In genomic region chr9:111036068-111036789, GRCh38 we compare ENCODE assay signal across 10 cellular contexts. TPM values are rescaled to one million over a fixed set of nuclear protein-coding genes. Genes with fewer than 3 reads are reported as not detected.
DNase-seq lines count a peak whose midpoint lies in the region; ATAC-seq and TF ChIP-seq lines count a peak whose summit lies in the region.
"Had no signal": no experiment of that assay in that cellular context is flagged by ENCODE, and none has a peak within 500 bp of the region (broad histone marks: within the 10 kb centered on the region; RNA-seq: fewer than 3 reads in every experiment).

No MANE protein-coding gene starts in this region.

- CTCF ChIA-PET in activated CD8-positive, alpha-beta memory T cell treated with anti-CD3 and anti-CD28 coated beads, Interleukin-2, amount 10 ng/mL, durations not matched to agents 7 days and 5 days (lab: Charles Lee) = no interaction called here

- no peak for TF ChIP-seq POLR2A in stomach (IDR thresholded peaks at IDR 0.05)

- peak in 3 of 7 experiments; percentile 19 to 52 (median 28) for TF ChIP-seq CTCF in stomach (IDR thresholded peaks at IDR 0.05)

- intact Hi-C loops in stomach (cut with DNase I; ENCODE audit: low total_unique reads) = no loop called here

- DNase-seq in NCI-H345 (lab: John Stamatoyannopoulos, UW) = peak; percentile 17
- no peak for DNase-seq in NCI-H345 treated with DMSO at 0.1 percent for 48 hours (lab: John Stamatoyannopoulos, UW; ENCODE audit: unreplicated experiment)
- peak; percentile 54 for DNase-seq in astrocyte of the hippocampus (ENCODE audit: low read depth, low spot score)
- peak; percentile 63 for DNase-seq in iPS-NIHi7 (ENCODE audit: extremely low spot score)
- DNase-seq in stomach = peak; percentile 66
- no peak for DNase-seq in NCI-H187 (lab: John Stamatoyannopoulos, UW)
- no peak for DNase-seq in NCI-H187 treated with DMSO at 0.1 percent for 48 hours (lab: John Stamatoyannopoulos, UW)
- DNase-seq in activated CD8-positive, alpha-beta memory T cell treated with anti-CD3 and anti-CD28 coated beads, Interleukin-2, amount 10 ng/mL, durations not matched to agents 7 days and 5 days = no peak
- DNase-seq: DND-41 had no signal

- H3K27me3 Mint-ChIP-seq in activated CD8-positive, alpha-beta memory T cell treated with anti-CD3 and anti-CD28 coated beads, Interleukin-2, amount 10 ng/mL, durations not matched to agents 7 days and 5 days = peaks cover 30% of the 10 kb centered on the region

- peaks cover 1% of the 10 kb centered on the region for H3K36me3 Mint-ChIP-seq in activated CD8-positive, alpha-beta memory T cell treated with anti-CD3 and anti-CD28 coated beads, Interleukin-2, amount 10 ng/mL, durations not matched to agents 7 days and 5 days

- peaks cover 8% of the 10 kb centered on the region for H3K4me1 Mint-ChIP-seq in activated CD8-positive, alpha-beta memory T cell treated with anti-CD3 and anti-CD28 coated beads, Interleukin-2, amount 10 ng/mL, durations not matched to agents 7 days and 5 days

- H3K27ac ChIP-seq in stomach = peak overlapping the region in 4 of 5 donors; percentile 86 to 91 (median 89)

- no peaks in the 10 kb centered on the region for H3K9me3 Mint-ChIP-seq in activated CD8-positive, alpha-beta memory T cell treated with anti-CD3 and anti-CD28 coated beads, Interleukin-2, amount 10 ng/mL, durations not matched to agents 7 days and 5 days (ENCODE audit: low read depth)

- no peaks in the 10 kb centered on the region for H3K9me3 ChIP-seq in stomach

- H3K36me3 ChIP-seq in stomach = no peaks in the 10 kb centered on the region

- peaks cover 0 to 29% (median 7%) of the 10 kb centered on the region in 3 donors for H3K27me3 ChIP-seq in stomach

- H3K27ac Mint-ChIP-seq in activated CD8-positive, alpha-beta memory T cell treated with anti-CD3 and anti-CD28 coated beads, Interleukin-2, amount 10 ng/mL, durations not matched to agents 7 days and 5 days = no peak overlapping the region

- WGBS in stomach, 5 donors = 12 to 28% (median 20%) methylated on average over 16 of the region's 16 CpGs

- H3K4me3 Mint-ChIP-seq in activated CD8-positive, alpha-beta memory T cell treated with anti-CD3 and anti-CD28 coated beads, Interleukin-2, amount 10 ng/mL, durations not matched to agents 7 days and 5 days = no peak overlapping the region

- H3K4me1 ChIP-seq in stomach = peaks cover 0 to 41% (median 32%) of the 10 kb centered on the region in 4 donors

- no peak for ATAC-seq in activated CD8-positive, alpha-beta memory T cell treated with anti-CD3 and anti-CD28 coated beads, Interleukin-2, amount 10 ng/mL, durations not matched to agents 7 days and 5 days

- peak overlapping the region; percentile 61 to 74 (median 70) for H3K4me3 ChIP-seq in stomach

- no peak for TF ChIP-seq EP300 in stomach (IDR thresholded peaks at IDR 0.05)

RNA-seq across cellular contexts. Expression of gene LPAR1, which starts 2.0 kb away (rescaled TPM):
- total RNA-seq in stomach = 10 to 100 TPM; 15.9 to 40.0 (median 19.9) TPM
- polyA plus RNA-seq in stomach = 10 to 100 TPM in 2 of 3 donors, 1 to 10 TPM in 1; 7.4 to 25.8 (median 22.6) TPM
- total RNA-seq in activated CD8-positive, alpha-beta memory T cell treated with anti-CD3 and anti-CD28 coated beads, Interleukin-2, amount 10 ng/mL, durations not matched to agents 7 days and 5 days = not detected
- total RNA-seq: activated CD8-positive, alpha-beta memory T cell treated with anti-CD3 and anti-CD28 coated beads for 36 hours had no signal

Comparison
In these comparisons a context has a peak if more than half of its experiments do, and no peak if none do; other contexts are left out.
1. DNase-seq: peak in NCI-H345 (single experiment), astrocyte of the hippocampus (single experiment), iPS-NIHi7 (single experiment) and stomach (single experiment); none in NCI-H345 treated with DMSO at 0.1 percent for 48 hours (single experiment), NCI-H187 (0 of 2), NCI-H187 treated with DMSO at 0.1 percent for 48 hours (single experiment) and activated CD8-positive, alpha-beta memory T cell treated with anti-CD3 and anti-CD28 coated beads, Interleukin-2, amount 10 ng/mL, durations not matched to agents 7 days and 5 days (single experiment).
2. RNA of gene LPAR1, which starts 2.0 kb away (total RNA-seq): 15.9 to 40.0 TPM in stomach; not detected in activated CD8-positive, alpha-beta memory T cell treated with anti-CD3 and anti-CD28 coated beads, Interleukin-2, amount 10 ng/mL, durations not matched to agents 7 days and 5 days; every median in the first group is over 10 times any median in the second.